8 cellular contexts compared by ENCODE assay signal in the genomic region with DNA sequence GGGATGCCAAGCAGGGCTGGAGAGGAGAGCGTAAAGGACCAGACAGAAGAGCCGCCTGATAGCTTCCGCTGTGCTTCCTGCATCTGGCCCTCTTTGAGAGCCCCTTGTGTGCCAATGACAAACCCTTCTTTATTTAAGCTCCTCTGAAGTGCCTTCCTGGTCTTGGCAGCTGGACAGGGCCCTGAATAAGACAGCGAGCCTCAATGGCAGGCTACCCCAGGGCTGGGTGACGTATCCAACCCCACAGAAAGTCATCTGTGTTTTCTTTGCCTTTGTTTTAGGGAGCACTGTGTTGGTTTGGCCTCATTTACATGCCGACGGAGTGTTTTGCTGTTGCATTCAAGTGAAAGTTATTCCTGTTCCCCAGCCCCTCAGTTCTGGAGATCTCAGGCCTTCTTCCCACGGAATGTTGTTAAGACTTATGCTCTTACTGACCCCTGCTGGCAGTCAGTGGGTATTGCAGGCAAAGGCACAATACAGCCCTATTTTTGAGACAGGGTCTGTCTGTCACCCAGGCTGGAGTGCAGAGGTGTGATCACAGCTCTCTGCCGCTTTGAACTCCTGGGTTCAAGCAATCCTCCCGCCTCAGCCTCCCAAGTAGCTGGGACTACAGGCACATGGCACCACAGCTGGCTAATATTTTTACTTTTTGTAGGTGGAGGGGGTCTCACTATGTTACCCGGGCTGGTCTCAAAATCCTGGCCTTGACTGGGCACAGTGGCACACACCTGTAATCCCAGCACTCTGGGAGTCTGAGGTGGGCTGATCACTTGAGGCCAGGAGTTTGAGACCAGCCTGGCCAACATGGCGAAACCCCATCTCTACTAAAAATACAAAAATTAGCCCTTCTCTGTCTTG. TPM values are rescaled to one million over a fixed set of nuclear protein-coding genes. Genes with fewer than 3 reads are reported as not detected.
DNase-seq lines count a peak whose midpoint lies in the region; ATAC-seq and TF ChIP-seq lines count a peak whose summit lies in the region.

No MANE protein-coding gene starts in this region.

- H3K4me3 ChIP-seq in BJ (ENCODE audit: low read depth, low read length) (no peak overlapping the region), GM12875 (ENCODE audit: low read depth, low read length) (no peak overlapping the region), RWPE2 (ENCODE audit: severe bottlenecking) (no peak overlapping the region)

- POLR2A ChIA-PET in BJ (lab: Charles Lee): no interaction called here

- no peak for DNase-seq in BJ (ENCODE audit: low read depth)
- no peak for DNase-seq in RWPE2 (ENCODE audit: low spot score)
- DNase-seq in iPS-NIHi7 (ENCODE audit: extremely low spot score): peak; percentile 75
- DNase-seq in LoVo (ENCODE audit: low spot score): no peak
- DNase-seq in A172 (ENCODE audit: low spot score): no peak
- no peak for DNase-seq in central memory CD4-positive, alpha-beta T cell
- no peak for DNase-seq in EL

- no peaks in the 10 kb centered on the region for H3K4me1 ChIP-seq in RWPE2 (ENCODE audit: insufficient read depth, poor library complexity, severe bottlenecking)

- H3K9me3 ChIP-seq in RWPE2 (ENCODE audit: severe bottlenecking): peaks cover 2% of the 10 kb centered on the region

- CTCF ChIA-PET in BJ (lab: Yijun Ruan, JAX): interaction anchor here (0.6 to 0.9 kb wide), 3 partner anchors 41 to 124 kb away, joined by 3 read pairs; no protein-coding TSS in a partner anchor

- H3K27me3 ChIP-seq in BJ (ENCODE audit: control insufficient read depth, insufficient read depth, low read length) (no peaks in the 10 kb centered on the region), RWPE2 (ENCODE audit: insufficient read depth, poor library complexity, severe bottlenecking) (no peaks in the 10 kb centered on the region)

- no peak overlapping the region for H3K27ac ChIP-seq in RWPE2 (ENCODE audit: poor library complexity, severe bottlenecking)

- peak; percentile 55 for TF ChIP-seq CTCF in BJ (IDR thresholded peaks at IDR 0.05; ENCODE audit: insufficient read depth, low read depth, low read length)
- peak; percentile 81 for TF ChIP-seq CTCF in GM12875 (IDR thresholded peaks at IDR 0.05; ENCODE audit: borderline replicate concordance, insufficient read depth, low read depth, low read length)
- TF ChIP-seq CTCF in RWPE2 (IDR thresholded peaks at IDR 0.05; ENCODE audit: poor library complexity, severe bottlenecking): peak; percentile 28

- H3K36me3 ChIP-seq in BJ (ENCODE audit: control insufficient read depth, insufficient read depth, low read length) (no peaks in the 10 kb centered on the region), RWPE2 (ENCODE audit: low read depth) (no peaks in the 10 kb centered on the region)

- no peak for ATAC-seq in RWPE2 (ENCODE audit: low read depth)

RNA-seq across cellular contexts. Expression of a gene that starts 16.8 kb away (rescaled TPM):
- polyA plus RNA-seq in BJ (2011; rRNA removed): not detected in 2 replicates
- polyA minus RNA-seq in BJ (2011; rRNA and poly(A)+ RNA removed): not detected in 2 replicates
- total RNA-seq in A172 (2014; rRNA removed; shearing (Covaris generic)): not detected in 2 replicates

Comparison
In these comparisons a context has a peak if more than half of its experiments do, and no peak if none do; other contexts are left out.
1. CTCF ChIP-seq: peak in every context shown above with its lines; median percentile 81 in GM12875; 55 in BJ; 28 in RWPE2.